In genomic region chr1:62285440-62285839, GRCh38 we compare ENCODE assay signal across 2 cellular contexts.
TF ChIP-seq lines count a peak whose summit lies in the region.

No MANE protein-coding gene starts in this region.

TF ChIP-seq in GM23338, 12 proteins besides CTCF, POLR2A, EP300 and RAD21:
- TF ChIP-seq ETS1 (IDR thresholded peaks at IDR 0.05) (no peak), EZH2 (IDR thresholded peaks at IDR 0.05; ENCODE audit: low read depth, unreplicated experiment) (no peak), REST (IDR thresholded peaks at IDR 0.05; ENCODE audit: unreplicated experiment) (no peak), STAT1 (IDR thresholded peaks at IDR 0.05; ENCODE audit: unreplicated experiment) (no peak), ZNF462 (CRISPR knock-in tag; IDR thresholded peaks at IDR 0.05) (no peak), NANOG (IDR thresholded peaks at IDR 0.05; ENCODE audit: borderline replicate concordance) (no peak), CREB1 (CRISPR knock-in tag; IDR thresholded peaks at IDR 0.05; ENCODE audit: low read depth) (no peak), EZH2phosphoT487 (IDR thresholded peaks at IDR 0.05; ENCODE audit: unreplicated experiment) (no peak), POLR2AphosphoS5 (IDR thresholded peaks at IDR 0.05; ENCODE audit: low read depth) (no peak), JUNB (IDR thresholded peaks at IDR 0.05; ENCODE audit: unreplicated experiment) (no peak), ZNF114 (CRISPR knock-in tag; IDR thresholded peaks at IDR 0.05) (no peak), ZNF331 (CRISPR knock-in tag; IDR thresholded peaks at IDR 0.05; ENCODE audit: low read depth) (no peak)

TF ChIP-seq in WTC11, 78 proteins besides CTCF, POLR2A, EP300 and RAD21:
- no peak for TF ChIP-seq ZMAT4 (CRISPR knock-in tag; IDR thresholded peaks at IDR 0.05)
- TF ChIP-seq FOXK1 (CRISPR knock-in tag; IDR thresholded peaks at IDR 0.05): no peak
- no peak for TF ChIP-seq FOXP4 (CRISPR knock-in tag; IDR thresholded peaks at IDR 0.05)
- no peak for TF ChIP-seq ERG (CRISPR knock-in tag; IDR thresholded peaks at IDR 0.05)
- no peak for TF ChIP-seq ZNF512 (CRISPR knock-in tag; IDR thresholded peaks at IDR 0.05; ENCODE audit: borderline replicate concordance)
- no peak for TF ChIP-seq ZNF532 (CRISPR knock-in tag; IDR thresholded peaks at IDR 0.05; ENCODE audit: borderline replicate concordance)
- no peak for TF ChIP-seq PRDM15 (CRISPR knock-in tag; IDR thresholded peaks at IDR 0.05)
- no peak for TF ChIP-seq USF1 (CRISPR knock-in tag; IDR thresholded peaks at IDR 0.05)
- TF ChIP-seq ZNF232 (CRISPR knock-in tag; IDR thresholded peaks at IDR 0.05): no peak
- no peak for TF ChIP-seq JAZF1 (CRISPR knock-in tag; IDR thresholded peaks at IDR 0.05)
- TF ChIP-seq ZNF396 (CRISPR knock-in tag; IDR thresholded peaks at IDR 0.05; ENCODE audit: borderline replicate concordance): no peak
- TF ChIP-seq JUN (CRISPR knock-in tag; IDR thresholded peaks at IDR 0.05): no peak
- no peak for TF ChIP-seq NFATC4 (CRISPR knock-in tag; IDR thresholded peaks at IDR 0.05)
- no peak for TF ChIP-seq NR1H2 (CRISPR knock-in tag; IDR thresholded peaks at IDR 0.05)
- no peak for TF ChIP-seq HMGA2 (CRISPR knock-in tag; IDR thresholded peaks at IDR 0.05)
- no peak for TF ChIP-seq PREB (CRISPR knock-in tag; IDR thresholded peaks at IDR 0.05; ENCODE audit: borderline replicate concordance)
- TF ChIP-seq ZNF263 (CRISPR knock-in tag; IDR thresholded peaks at IDR 0.05; ENCODE audit: low read depth): no peak
- no peak for TF ChIP-seq ZNF423 (CRISPR knock-in tag; IDR thresholded peaks at IDR 0.05)
- TF ChIP-seq NR2C2 (CRISPR knock-in tag; IDR thresholded peaks at IDR 0.05): no peak
- no peak for TF ChIP-seq TP53 (CRISPR knock-in tag; IDR thresholded peaks at IDR 0.05)
TF ChIP-seq in WTC11: peak in this region for 0.
